Comparison of ENCODE assay signal across 11 cellular contexts in genomic region chr1:67559222-67559700, GRCh38.
DNase-seq lines count a peak whose midpoint lies in the region; ATAC-seq and TF ChIP-seq lines count a peak whose summit lies in the region.
"Had no signal": no experiment of that assay in that cellular context is flagged by ENCODE, and none has a peak within 500 bp of the region (broad histone marks: within the 10 kb centered on the region; RNA-seq: fewer than 3 reads in every experiment).

No MANE protein-coding gene starts in this region.

- H2AFZ ChIP-seq in IMR-90 (replicated peaks; ENCODE audit: low read length, poor library complexity) = peak overlapping the region; percentile 87

- H2AK9ac ChIP-seq in IMR-90 (replicated peaks; ENCODE audit: low read depth, low read length, poor library complexity) = no peak overlapping the region

- peak; percentile 64 for DNase-seq in IMR-90
- peak; percentile 84 for DNase-seq in coronary artery (ENCODE audit: low spot score)
- peak; percentile 79 to 94 for DNase-seq in lower leg skin (ENCODE audit: low spot score in 2 of 2)
- DNase-seq in tibial nerve (ENCODE audit: low spot score in 2 of 2) = peak in 1 of 2 donors; percentile 25
- no peak for DNase-seq in T-cell
- DNase-seq: activated CD4-positive, alpha-beta T cell treated with anti-CD3 and anti-CD28 coated beads for 36 hours; NCI-H2029 treated with DMSO at 0.1 percent for 48 hours had no signal

- H4K5ac ChIP-seq in IMR-90 (ENCODE audit: low read depth, low read length) = peak overlapping the region; percentile 33

- H3K4me2 ChIP-seq in IMR-90 (ENCODE audit: low read depth, low read length) = peak overlapping the region; percentile 62

- TF ChIP-seq POLR2A in IMR-90 (IDR thresholded peaks at IDR 0.05; ENCODE audit: low read depth, low read length) (no peak), lower leg skin (IDR thresholded peaks at IDR 0.05) (no peak), tibial nerve (IDR thresholded peaks at IDR 0.05) (no peak)

- H3K9ac ChIP-seq in IMR-90 (ENCODE audit: low read depth, low read length) = peak overlapping the region; percentile 39

- WGBS in IMR-90 (ENCODE audit: extremely low coverage in 2 of 2, insufficient read length in 1 of 2), 2 experiments = 10% methylated on average over 13 of the region's 16 CpGs; no CpG with 5 or more reads in 1 of the 2 experiments
- WGBS in lower leg skin, 2 donors = 8 to 35% methylated on average over 16 of the region's 16 CpGs
- WGBS in tibial nerve, 2 donors = 28 to 32% methylated on average over 16 of the region's 16 CpGs

- H2BK120ac ChIP-seq in IMR-90 (ENCODE audit: low read depth, low read length) = peak overlapping the region; percentile 62

- dilution Hi-C loops in IMR-90 (cut with HindIII; ENCODE audit: low sequenced_read_pairs, unreplicated experiment) = no loop called here

- peak overlapping the region; percentile 35; the same call in 1 of the 2 replicates for H3K4me3 ChIP-seq in IMR-90 (ENCODE audit: insufficient read depth, low read depth, low read length)
- H3K4me3 ChIP-seq in coronary artery = peak overlapping the region; percentile 40
- H3K4me3 ChIP-seq in lower leg skin (ENCODE audit: low read depth, poor library complexity, severe bottlenecking) = no peak overlapping the region
- peak overlapping the region in 1 of 4 donors; percentile 20 for H3K4me3 ChIP-seq in tibial nerve

- peak overlapping the region; percentile 74 for H3K4ac ChIP-seq in IMR-90 (ENCODE audit: low read depth, low read length)

- H3K79me1 ChIP-seq in IMR-90 (ENCODE audit: low read depth in 1 of 2, low read length in 2 of 2) = no peaks in the 10 kb centered on the region

- 0 out of 2 replicates have a peak, but pooled peaks cover 2% of the 10 kb centered on the region for H3K9me1 ChIP-seq in IMR-90 (ENCODE audit: insufficient read depth, low read length)

- peak overlapping the region; percentile 72 for H2BK20ac ChIP-seq in IMR-90 (ENCODE audit: low read depth, low read length)

- H3K4me1 ChIP-seq in IMR-90 (ENCODE audit: control insufficient read depth, insufficient read depth, low read length) (peaks cover 6% of the 10 kb centered on the region), tibial nerve (peaks cover 0 to 55% (median 5%) of the 10 kb centered on the region in 4 donors)

- H3K56ac ChIP-seq in IMR-90 (ENCODE audit: extremely low read depth, insufficient read depth, low read length) = no peak overlapping the region

- no peak for TF ChIP-seq EP300 in tibial nerve (IDR thresholded peaks at IDR 0.05)

- H3K27me3 Mint-ChIP-seq in T-cell = peaks cover 11 to 15% of the 10 kb centered on the region in 2 donors

- no peaks in the 10 kb centered on the region for H3K36me3 Mint-ChIP-seq in T-cell

- no peaks in the 10 kb centered on the region for H3K9me3 Mint-ChIP-seq in T-cell

- H3K27ac Mint-ChIP-seq in T-cell = no peak overlapping the region
- H3K27ac Mint-ChIP-seq: activated CD4-positive, alpha-beta T cell treated with anti-CD3 and anti-CD28 coated beads for 36 hours; memory B cell had no signal

- ATAC-seq in IMR-90 (ENCODE audit: low read depth) (peak; percentile 79), GM21360 (IDR thresholded peaks at IDR 0.05; ENCODE audit: unreplicated experiment) (no peak), HG02885 (IDR thresholded peaks at IDR 0.05; ENCODE audit: poor library complexity, unreplicated experiment) (no peak), GM19035 (IDR thresholded peaks at IDR 0.05; ENCODE audit: unreplicated experiment) (no peak), T-cell (replicated peaks in 1 of 4) (no peak)
- ATAC-seq: activated CD4-positive, alpha-beta T cell treated with anti-CD3 and anti-CD28 coated beads for 36 hours had no signal

- 0 out of 2 replicates have a peak, but pooled peaks have one; percentile 2 for TF ChIP-seq RAD21 in IMR-90 (IDR thresholded peaks at IDR 0.05; ENCODE audit: low read length)

- no peak overlapping the region for H3K4me3 Mint-ChIP-seq in T-cell
- H3K4me3 Mint-ChIP-seq: activated CD4-positive, alpha-beta T cell treated with anti-CD3 and anti-CD28 coated beads for 36 hours; memory B cell had no signal

- H3K27me3 ChIP-seq in IMR-90 (ENCODE audit: control insufficient read depth, insufficient read depth, low read length) = no peaks in the 10 kb centered on the region
- no peaks in the 10 kb centered on the region for H3K27me3 ChIP-seq in tibial nerve

- H3K36me3 ChIP-seq in IMR-90 (ENCODE audit: control insufficient read depth, insufficient read depth, low read length) (no peaks in the 10 kb centered on the region), tibial nerve (no peaks in the 10 kb centered on the region)

- H2BK15ac ChIP-seq in IMR-90 (ENCODE audit: low read depth, low read length) = peak overlapping the region; percentile 38; the same call in 2 of the 3 replicates

- H3K23ac ChIP-seq in IMR-90 (ENCODE audit: low read depth, low read length) = peak overlapping the region; percentile 79; the same call in 1 of the 2 replicates

- H4K8ac ChIP-seq in IMR-90 (ENCODE audit: low read depth in 2 of 2, low read length in 2 of 2) = peak overlapping the region; percentile 65 to 78

- CTCF ChIA-PET in IMR-90 (lab: Yijun Ruan, JAX) = interaction anchor here (2.0 kb wide), 1 partner anchor 24 kb away, joined by 6 read pairs; no protein-coding TSS in a partner anchor
- CTCF ChIA-PET in T-cell (lab: Charles Lee) = interaction anchor here (1.3 to 2.9 kb wide), 2 partner anchors 201 kb away, joined by 9 to 10 read pairs; no protein-coding TSS in a partner anchor

- H3K4me1 Mint-ChIP-seq in T-cell = peaks cover 0 to 4% (median 3%) of the 10 kb centered on the region in 3 donors
- H3K4me1 Mint-ChIP-seq: memory B cell had no signal

- POLR2A ChIA-PET in IMR-90 (lab: Charles Lee; ENCODE audit: unreplicated experiment) = no interaction called here
- POLR2A ChIA-PET in T-cell (lab: Charles Lee) = interaction anchor here in 1 of 2 donors (0.5 kb wide), 1 partner anchor 132 kb away, joined by 10 read pairs; no protein-coding TSS in a partner anchor

- BruUV-seq in IMR-90 (replicated peaks; lab: Mats Ljungman, UMichigan) = no TSS peak

- in situ Hi-C loops in IMR-90 (cut with MboI; ENCODE audit: low sequenced_read_pairs) = loop anchor here (10.0 to 25.0 kb wide), 2 partner anchors 128 to 546 kb away; partner anchors contain the start of gene GADD45A

- no peaks in the 10 kb centered on the region for H4K20me1 ChIP-seq in IMR-90 (ENCODE audit: insufficient read depth, low read length)

- H2BK5ac ChIP-seq in IMR-90 (ENCODE audit: low read depth, low read length, poor library complexity, severe bottlenecking) = peak overlapping the region; percentile 4

- intact Hi-C loops in IMR-90 (cut with micrococcal nuclease) (no loop called here), lower leg skin (cut with DNase I; ENCODE audit: low total_unique reads) (no loop called here)

- H2AK5ac ChIP-seq in IMR-90 (ENCODE audit: low read depth, low read length) = no peak overlapping the region

- no peak for TF ChIP-seq CTCF in IMR-90 (conservative IDR thresholded peaks at IDR 0.05; ENCODE audit: low read depth, low read length)
- TF ChIP-seq CTCF in coronary artery (IDR thresholded peaks at IDR 0.05) = no peak
- TF ChIP-seq CTCF in lower leg skin (IDR thresholded peaks at IDR 0.05) = no peak
- no peak for TF ChIP-seq CTCF in tibial nerve (IDR thresholded peaks at IDR 0.05)

- peak overlapping the region; percentile 10; the same call in 1 of the 2 replicates for H3K18ac ChIP-seq in IMR-90 (ENCODE audit: low read depth, low read length)

- peak overlapping the region; percentile 41 for H4K91ac ChIP-seq in IMR-90 (ENCODE audit: insufficient read depth, low read depth, low read length)

- H3K9me3 ChIP-seq in IMR-90 (ENCODE audit: control insufficient read depth, insufficient read depth, low read length) (no peaks in the 10 kb centered on the region), tibial nerve (no peaks in the 10 kb centered on the region)

- H3K14ac ChIP-seq in IMR-90 (replicated peaks; ENCODE audit: low read depth, low read length) = peak overlapping the region; percentile 38

- H3K27ac ChIP-seq in IMR-90 (ENCODE audit: insufficient read depth, low read length) (peak overlapping the region; percentile 16; the same call in 1 of the 2 replicates), coronary artery (peak overlapping the region; percentile 31 to 59), tibial nerve (peak overlapping the region in 3 of 4 donors; percentile 51 to 77 (median 68))

TF ChIP-seq in IMR-90, 13 proteins besides CTCF, POLR2A, EP300 and RAD21:
- TF ChIP-seq MXI1 (IDR thresholded peaks at IDR 0.05; ENCODE audit: borderline replicate concordance, low read depth, low read length) = peak; percentile 35; the same call in 1 of the 2 replicates
- 0 out of 2 replicates have a peak, but pooled peaks have one; percentile 2 for TF ChIP-seq CEBPB (IDR thresholded peaks at IDR 0.05; ENCODE audit: low read depth, low read length)
- peak; percentile 50 for TF ChIP-seq RCOR1 (IDR thresholded peaks at IDR 0.05; ENCODE audit: insufficient replicate concordance, low read length)
- peak; percentile 1; the same call in 1 of the 2 replicates for TF ChIP-seq SMC3 (IDR thresholded peaks at IDR 0.05; ENCODE audit: low read depth, low read length)
- TF ChIP-seq BHLHE40 (IDR thresholded peaks at IDR 0.05; ENCODE audit: low read depth, low read length) = no peak

Comparison
In these comparisons a context has a peak if more than half of its experiments do, and no peak if none do; other contexts are left out.
1. DNase-seq: peak in IMR-90 (single experiment), coronary artery (single experiment) and lower leg skin (2 of 2); none in T-cell (0 of 34).
2. H3K27ac ChIP-seq: peak in every context shown above with its lines; median percentile 68 in tibial nerve; 45 in coronary artery; 16 in IMR-90.